ENCODE assay signal across 8 cellular contexts in the genomic region with DNA sequence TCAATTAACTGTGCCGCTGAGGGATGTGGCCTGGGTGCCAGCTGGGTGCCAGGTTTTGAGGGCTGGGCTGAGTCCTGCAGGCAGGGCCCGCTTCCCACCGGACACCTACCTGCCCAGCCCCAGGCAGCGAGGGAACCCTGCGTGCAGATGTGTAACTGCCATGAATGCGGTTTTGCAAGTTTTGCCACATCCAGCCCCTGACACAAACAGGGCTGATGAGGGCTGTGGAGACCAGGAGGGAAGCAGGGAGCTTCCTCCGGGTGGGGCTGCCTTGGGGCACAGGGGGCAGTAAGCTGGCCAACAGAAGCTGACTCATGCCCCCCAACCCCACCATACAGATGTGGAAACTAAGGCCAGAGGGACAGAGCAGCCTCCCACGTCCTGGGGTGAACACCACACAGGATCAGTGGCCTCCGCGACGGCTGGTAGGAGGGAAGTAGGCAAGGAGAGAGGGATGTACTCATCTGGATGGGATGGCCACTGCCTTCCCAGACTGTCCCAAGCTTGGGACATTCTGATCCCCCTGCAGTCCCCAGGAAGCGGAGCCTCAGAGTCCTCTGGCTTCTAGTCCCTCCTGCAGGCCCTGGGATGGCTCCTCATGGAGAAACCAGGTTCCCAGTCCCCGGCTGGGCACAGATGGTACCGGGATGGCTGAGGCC. TPM values are rescaled to one million over a fixed set of nuclear protein-coding genes. Genes with fewer than 3 reads are reported as not detected.
DNase-seq lines count a peak whose midpoint lies in the region; ATAC-seq, FAIRE-seq and TF ChIP-seq lines count a peak whose summit lies in the region.

No MANE protein-coding gene starts in this region.

- H3K27ac Mint-ChIP-seq in IgD-negative memory B cell, result peak overlapping the region in 2 of 3 donors; percentile 63 to 88
- peak overlapping the region in 3 of 6 donors; percentile 20 to 63 (median 27) for H3K27ac Mint-ChIP-seq in naive B cell

- TF ChIP-seq CTCF in AG10803 (conservative IDR thresholded peaks at IDR 0.05; ENCODE audit: low read length), result no peak
- no peak for TF ChIP-seq CTCF in D721Med (IDR thresholded peaks at IDR 0.05; ENCODE audit: insufficient read depth, missing control alignments)

- FAIRE-seq in D721Med (lab: Jason Lieb, UNC), result no peak
- no peak for FAIRE-seq in frontal cortex (lab: Jason Lieb, UNC)

- H3K4me1 Mint-ChIP-seq in IgD-negative memory B cell (peaks cover 9 to 10% (median 9%) of the 10 kb centered on the region in 3 donors), naive B cell (peaks cover 18 to 36% (median 26%) of the 10 kb centered on the region in 3 donors)

- no peaks in the 10 kb centered on the region for H3K36me3 Mint-ChIP-seq in IgD-negative memory B cell
- H3K36me3 Mint-ChIP-seq in naive B cell, result no peaks in the 10 kb centered on the region

- ATAC-seq in naive B cell (ENCODE audit: low read depth in 2 of 2), result no peak

- peak overlapping the region; percentile 85 for H3K4me3 ChIP-seq in AG10803 (ENCODE audit: low read length)

- H3K27me3 Mint-ChIP-seq in IgD-negative memory B cell, result no peaks in the 10 kb centered on the region
- H3K27me3 Mint-ChIP-seq in naive B cell, result no peaks in the 10 kb centered on the region

- H3K4me3 Mint-ChIP-seq in IgD-negative memory B cell (peak overlapping the region; percentile 84 to 91 (median 88)), naive B cell (peak overlapping the region; percentile 70 to 88 (median 84))

- H3K27ac ChIP-seq in cingulate gyrus (ENCODE audit: low read depth, low read length), result peak overlapping the region; percentile 10

- H3K9me3 Mint-ChIP-seq in IgD-negative memory B cell (no peaks in the 10 kb centered on the region), naive B cell (no peaks in the 10 kb centered on the region)

- DNase-seq in AG10803 (ENCODE audit: low read depth) (no peak), naive B cell (no peak), D721Med (ENCODE audit: insufficient read length, low spot score) (no peak), frontal cortex (ENCODE audit: low spot score in 2 of 2) (no peak), glomerular visceral epithelial cell (ENCODE audit: extremely low spot score) (no peak)
- DNase-seq in stimulated activated CD4-positive, alpha-beta T cell treated with anti-CD3 and anti-CD28 coated beads, Interleukin-12 subunit alpha, Interleukin-12 subunit beta, amount 100 ng/mL, for 4 hours, result no peak

RNA-seq across cellular contexts. Expression of gene UBALD1, which starts 1.6 kb away (rescaled TPM):
- polyA plus RNA-seq in IgD-negative memory B cell, result 6.7 TPM
- polyA plus RNA-seq in naive B cell (ENCODE audit: low read depth in 6 of 6), result 1 to 10 TPM; 2.6 to 7.5 (median 5.0) TPM
- 1.6 TPM for total RNA-seq in frontal cortex

RNA-seq across cellular contexts. Expression of gene MGRN1, which starts 11.5 kb away (rescaled TPM):
- polyA plus RNA-seq in IgD-negative memory B cell, result 8.5 TPM
- 10 to 100 TPM in 1 of 6 donors, 1 to 10 TPM in 5; 3.9 to 10.6 (median 6.6) TPM for polyA plus RNA-seq in naive B cell (ENCODE audit: low read depth in 6 of 6)
- 33.4 TPM for total RNA-seq in frontal cortex

RNA-seq across cellular contexts. Expression of gene C16orf96, which starts 57.0 kb away (rescaled TPM):
- polyA plus RNA-seq in IgD-negative memory B cell, result 0.05 TPM
- polyA plus RNA-seq in naive B cell (ENCODE audit: low read depth in 6 of 6), result under 1 TPM in 2 of 6 donors, not detected in 4; 0.09 to 0.11 TPM
- total RNA-seq in frontal cortex, result 0.41 TPM
